29 cellular contexts compared by ENCODE assay signal in genomic region chr19:40672573-40673299, GRCh38.
"Had no signal": no experiment of that assay in that cellular context is flagged by ENCODE, and none has a peak within 500 bp of the region (broad histone marks: within the 10 kb centered on the region; RNA-seq: fewer than 3 reads in every experiment).

No MANE protein-coding gene starts in this region.

- H3K9me3 Mint-ChIP-seq: natural killer cell; stimulated activated naive B cell treated with anti-CD40 and anti-IgM and Interleukin-4, amounts not matched to agents 10 μg/mL and 1 μg/mL and 100 μg/mL, for 72 hours had no signal

- H3K9ac ChIP-seq: neural progenitor cell had no signal

- H3K4me1 Mint-ChIP-seq: mesothelial cell of epicardium, natural killer cell, nephron progenitor cell, neural progenitor cell had no signal

- H3K27ac ChIP-seq: left lung, neural progenitor cell, neutrophil, ovary, right lobe of liver, stomach, testis, thyroid gland, transverse colon, upper lobe of left lung had no signal

- ATAC-seq: left colon; left lung; right lobe of liver; stimulated activated naive B cell treated with anti-CD40 and anti-IgM and Interleukin-4, amounts not matched to agents 10 μg/mL and 1 μg/mL and 100 μg/mL, for 72 hours; stimulated activated naive CD8-positive, alpha-beta T cell treated with anti-CD3 and anti-CD28 coated beads, Interleukin-15, Interleukin-2, amounts not matched to agents 100 U/mL and 50 U/mL, for 24 hours had no signal

- H3K4me1 ChIP-seq: left lung, neural progenitor cell, right atrium auricular region, right lobe of liver, stomach, testis, thyroid gland, transverse colon had no signal

- FAIRE-seq: islet of Langerhans, kidney had no signal

- H3K4me3 Mint-ChIP-seq: immature natural killer cell; mesothelial cell of epicardium; naive B cell; natural killer cell; nephron progenitor cell; neural progenitor cell; stimulated activated naive B cell treated with anti-CD40 and anti-IgM and Interleukin-4, amounts not matched to agents 10 μg/mL and 1 μg/mL and 100 μg/mL, for 72 hours had no signal

- H3K27ac Mint-ChIP-seq: immature natural killer cell; mesothelial cell of epicardium; naive B cell; natural killer cell; nephron progenitor cell; neural progenitor cell; progenitor cell of endocrine pancreas; stimulated activated naive B cell treated with anti-CD40 and anti-IgM and Interleukin-4, amounts not matched to agents 10 μg/mL and 1 μg/mL and 100 μg/mL, for 72 hours had no signal

- H3K36me3 Mint-ChIP-seq: natural killer cell had no signal

- H3K9me3 ChIP-seq: neutrophil, ovary, right atrium auricular region, right lobe of liver, stomach, testis, thyroid gland, transverse colon, upper lobe of left lung had no signal

- H2AFZ ChIP-seq: neural progenitor cell had no signal

- DNase-seq: hypothalamus; left colon; left lung; mesendoderm; naive B cell; nephron progenitor cell; occipital lobe; ovary; right lobe of liver; stimulated activated CD4-positive, alpha-beta T cell treated with anti-CD3 and anti-CD28 coated beads, Interleukin-2, amount 100 ng/mL, for 24 hours; stimulated activated CD4-positive, alpha-beta T cell treated with anti-CD3 and anti-CD28 coated beads, Interleukin-4, amount 100 ng/mL, for 1 hour; stimulated activated naive B cell treated with anti-CD40 and anti-IgM and Interleukin-4, amounts not matched to agents 10 μg/mL and 1 μg/mL and 100 μg/mL, for 72 hours; stimulated activated naive CD8-positive, alpha-beta T cell treated with anti-CD3 and anti-CD28 coated beads, Interleukin-15, Interleukin-2, amounts not matched to agents 100 U/mL and 50 U/mL, for 24 hours; stomach; testis; thyroid gland; transverse colon had no signal

- H3K27me3 ChIP-seq: left lung, neural progenitor cell, neutrophil, ovary, right atrium auricular region, right lobe of liver, stomach, testis, thyroid gland, transverse colon, upper lobe of left lung had no signal

- H3K4me3 ChIP-seq: left lung, lung, neural progenitor cell, ovary, right atrium auricular region, right lobe of liver, smooth muscle cell, stomach, testis, thyroid gland, transverse colon, upper lobe of left lung had no signal

- H3K36me3 ChIP-seq: neural progenitor cell, ovary had no signal

- H3K4me2 ChIP-seq: neural progenitor cell, smooth muscle cell had no signal

- H3K27me3 Mint-ChIP-seq: naive B cell; progenitor cell of endocrine pancreas; stimulated activated naive B cell treated with anti-CD40 and anti-IgM and Interleukin-4, amounts not matched to agents 10 μg/mL and 1 μg/mL and 100 μg/mL, for 72 hours had no signal
